ENCODE assay signal across 14 cellular contexts in the genomic region with DNA sequence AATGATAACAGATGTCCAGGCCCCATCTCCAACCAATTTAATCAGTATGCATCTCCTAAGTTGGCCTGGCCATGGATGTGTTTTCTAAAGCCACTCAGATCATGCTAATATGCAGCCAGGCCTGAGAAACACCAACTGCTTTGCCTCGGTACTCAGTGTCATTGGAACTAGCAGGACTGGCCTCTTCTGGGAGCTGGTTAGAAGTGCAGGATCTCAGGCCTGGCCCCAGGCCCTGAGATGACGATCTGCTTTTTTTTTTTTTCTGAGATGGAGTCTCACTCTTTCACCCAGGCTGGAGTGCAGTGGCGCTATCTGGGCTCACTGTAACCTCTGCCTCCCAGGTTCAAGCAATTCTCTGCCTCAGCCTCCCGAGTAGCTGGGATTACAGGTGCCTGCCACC.
DNase-seq lines count a peak whose midpoint lies in the region; ATAC-seq, FAIRE-seq and TF ChIP-seq lines count a peak whose summit lies in the region.
"Had no signal": no experiment of that assay in that cellular context is flagged by ENCODE, and none has a peak within 500 bp of the region (broad histone marks: within the 10 kb centered on the region; RNA-seq: fewer than 3 reads in every experiment).

No MANE protein-coding gene starts in this region.

- no peak for TF ChIP-seq POLR2A in K562 (conservative IDR thresholded peaks at IDR 0.05)
- TF ChIP-seq POLR2A in thyroid gland (IDR thresholded peaks at IDR 0.05), result no peak

- no peak overlapping the region for H3K4me2 ChIP-seq in K562 (ENCODE audit: insufficient read depth, low read length)

- DNase-seq in Right ventricle myocardium inferior (ENCODE audit: missing footprints) (no peak), cardiac septum (ENCODE audit: low spot score) (no peak), K562 (ENCODE audit: extremely low read depth in 1 of 4, low spot score in 3 of 4) (peak in 1 of 4 experiments; percentile 12), left cardiac atrium (no peak), thyroid gland (peak; percentile 43 to 48), NCI-H1048 (lab: John Stamatoyannopoulos, UW) (no peak), HAP-1 (ENCODE audit: low spot score in 2 of 2) (no peak), HUDEP-2 (lab: John Stamatoyannopoulos, UW; ENCODE audit: unreplicated experiment in 76 of 76) (no peak)
- DNase-seq: DMS79, NCI-H2227 treated with DMSO at 0.1 percent for 48 hours, spleen, upper lobe of left lung had no signal

- H3K9me3 ChIP-seq in K562 (replicated peaks; ENCODE audit: control insufficient read depth, insufficient read depth, low read depth, low read length) (no peaks in the 10 kb centered on the region), thyroid gland (no peaks in the 10 kb centered on the region), HAP-1 (no peaks in the 10 kb centered on the region)
- H3K9me3 ChIP-seq: spleen, upper lobe of left lung had no signal

- H3K27me3 ChIP-seq in K562 (ENCODE audit: control insufficient read depth in 2 of 2, insufficient read depth in 2 of 2, low read length in 2 of 2) (no peaks in the 10 kb centered on the region), thyroid gland (no peaks in the 10 kb centered on the region), HAP-1 (ENCODE audit: low read depth) (no peaks in the 10 kb centered on the region)
- H3K27me3 ChIP-seq: upper lobe of left lung had no signal

- POLR2A ChIA-PET in K562 (lab: Yijun Ruan, JAX), result no interaction called here

- no peak for TF ChIP-seq RAD21 in K562 (CRISPR knock-in tag; conservative IDR thresholded peaks at IDR 0.05 in 1 of 2, IDR thresholded peaks at IDR 0.05 in 1 of 2)

- no peaks in the 10 kb centered on the region for H3K9me1 ChIP-seq in K562 (ENCODE audit: control insufficient read depth, insufficient read depth, low read length)

- TF ChIP-seq CTCF in K562 (IDR thresholded peaks at IDR 0.05 in 2 of 3, conservative IDR thresholded peaks at IDR 0.05 in 1 of 3; ENCODE audit: insufficient read depth in 2 of 3, low read depth in 1 of 3, low read length in 3 of 3) (no peak), thyroid gland (IDR thresholded peaks at IDR 0.05) (peak in 2 of 6 experiments; percentile 35 to 39)

- ATAC-seq in Right ventricle myocardium inferior (peak; percentile 77), K562 (peak; percentile 59; the same call in 2 of the 3 replicates), left cardiac atrium (peak; percentile 72 to 89)

- H3K4me3 ChIP-seq in K562 (no peak overlapping the region), thyroid gland (replicated peaks in 1 of 3) (no peak overlapping the region), HAP-1 (no peak overlapping the region)
- H3K4me3 ChIP-seq: spleen, upper lobe of left lung had no signal

- CTCF ChIA-PET in K562 (lab: Yijun Ruan, JAX; ENCODE audit: low intra/inter-chr PET ratio), result no interaction called here

- no peaks in the 10 kb centered on the region for H3K36me3 ChIP-seq in K562 (ENCODE audit: control insufficient read depth, insufficient read depth, low read length)
- peaks cover 0 to 6% of the 10 kb centered on the region in 2 donors for H3K36me3 ChIP-seq in thyroid gland
- no peaks in the 10 kb centered on the region for H3K36me3 ChIP-seq in HAP-1 (replicated peaks)
- H3K36me3 ChIP-seq: spleen, upper lobe of left lung had no signal

- no peak overlapping the region for H2AFZ ChIP-seq in K562 (ENCODE audit: low read depth, low read length)

- no peak for FAIRE-seq in K562 (lab: Jason Lieb, UNC)
- FAIRE-seq: A204.1, endometrium had no signal

- WGBS in K562 (ENCODE audit: insufficient coverage, low coverage, missing lambda C conversion rate), result 0% methylated on average over 2 of the region's 4 CpGs
- 70 to 77% methylated on average over 4 of the region's 4 CpGs for WGBS in thyroid gland, 2 donors

- H4K20me1 ChIP-seq in K562 (replicated peaks; ENCODE audit: control insufficient read depth, insufficient read depth, low read length), result no peaks in the 10 kb centered on the region

- H3K79me2 ChIP-seq in K562 (ENCODE audit: control insufficient read depth, insufficient read depth, low read length), result no peaks in the 10 kb centered on the region

- H3K27ac ChIP-seq in K562 (ENCODE audit: extremely low read depth, low read depth, low read length) (no peak overlapping the region), thyroid gland (no peak overlapping the region)
- H3K27ac ChIP-seq: spleen, upper lobe of left lung had no signal

- no peak overlapping the region for H3K9ac ChIP-seq in K562 (ENCODE audit: insufficient read depth in 1 of 2, low read depth in 2 of 2, low read length in 2 of 2)

- TF ChIP-seq EP300 in K562 (IDR thresholded peaks at IDR 0.05; ENCODE audit: low read length), result no peak

- no TSS peak for BruUV-seq in K562 (replicated peaks; lab: Mats Ljungman, UMichigan)

- intact Hi-C loops in Right ventricle myocardium inferior (cut with DNase I), result no loop called here
- intact Hi-C loops in cardiac septum (cut with DNase I), result loop anchor here (5.0 kb wide), 1 partner anchor 513 kb away; no protein-coding TSS in a partner anchor
- intact Hi-C loops in K562 (cut with micrococcal nuclease), result no loop called here
- intact Hi-C loops in left cardiac atrium (cut with DNase I), result no loop called here
- intact Hi-C loops in thyroid gland (cut with DNase I), result no loop called here

- H3K4me1 ChIP-seq in K562 (replicated peaks in 1 of 2; ENCODE audit: control insufficient read depth in 2 of 2, insufficient read depth in 2 of 2, low read length in 2 of 2), result no peaks in the 10 kb centered on the region
- H3K4me1 ChIP-seq in thyroid gland, result peaks cover 3 to 18% of the 10 kb centered on the region in 2 donors
- H3K4me1 ChIP-seq in HAP-1, result 0 out of 2 replicates have a peak, but pooled peaks cover 2% of the 10 kb centered on the region

- in situ Hi-C loops in K562 (cut with MboI) (no loop called here), HAP-1 (cut with MboI; ENCODE audit: low sequenced_read_pairs) (no loop called here)

TF ChIP-seq in K562, 482 proteins besides CTCF, POLR2A, EP300 and RAD21:
- no peak for TF ChIP-seq NCOA6 (IDR thresholded peaks at IDR 0.05)
- TF ChIP-seq NR1H2 (CRISPR knock-in tag; IDR thresholded peaks at IDR 0.05), result no peak
- TF ChIP-seq MCM3 (IDR thresholded peaks at IDR 0.05), result no peak
- no peak for TF ChIP-seq ZNF23 (CRISPR knock-in tag; IDR thresholded peaks at IDR 0.05)
- no peak for TF ChIP-seq ELF1 (tag; IDR thresholded peaks at IDR 0.05)
- TF ChIP-seq SUPT5H (IDR thresholded peaks at IDR 0.05), result no peak
- no peak for TF ChIP-seq ERF (CRISPR knock-in tag; IDR thresholded peaks at IDR 0.05)
- TF ChIP-seq ZC3H4 (CRISPR knock-in tag; IDR thresholded peaks at IDR 0.05; ENCODE audit: borderline replicate concordance), result no peak

Comparison
In these comparisons a context has a peak if more than half of its experiments do, and no peak if none do; other contexts are left out.
1. DNase-seq: peak in thyroid gland (2 of 2); none in Right ventricle myocardium inferior (single experiment), cardiac septum (single experiment), left cardiac atrium (single experiment), NCI-H1048 (single experiment), HAP-1 (0 of 2) and HUDEP-2 (0 of 76).
2. Peak in every context shown above with its lines, with median percentiles within 50 percentile points of each other: ATAC-seq.